ENCODE assay signal across 8 cellular contexts in genomic region chr2:120825370-120826259, GRCh38.
DNase-seq lines count a peak whose midpoint lies in the region; ATAC-seq lines count a peak whose summit lies in the region.

No MANE protein-coding gene starts in this region.

- ATAC-seq in HG03432 (IDR thresholded peaks at IDR 0.05; ENCODE audit: unreplicated experiment) (no peak), GM19395 (IDR thresholded peaks at IDR 0.05; ENCODE audit: unreplicated experiment) (no peak), GM21381 (IDR thresholded peaks at IDR 0.05; ENCODE audit: unreplicated experiment) (no peak)

- H3K4me1 ChIP-seq in SJCRH30: peaks cover 45% of the 10 kb centered on the region

- H3K9me3 ChIP-seq in SJCRH30 (replicated peaks): no peaks in the 10 kb centered on the region

- DNase-seq in GM04504 (ENCODE audit: low read depth) (peak; percentile 56), SJCRH30 (peak; percentile 94 to 97), globus pallidus (ENCODE audit: low spot score) (peak; percentile 95), posterior vena cava (ENCODE audit: low spot score) (peak; percentile 79), NCI-H1436 (lab: John Stamatoyannopoulos, UW) (no peak)

- no peak overlapping the region for H3K27ac ChIP-seq in SJCRH30

- no peaks in the 10 kb centered on the region for H3K36me3 ChIP-seq in SJCRH30

- no peak overlapping the region for H3K4me3 ChIP-seq in SJCRH30

- intact Hi-C loops in posterior vena cava (cut with DNase I): no loop called here

- no peaks in the 10 kb centered on the region for H3K27me3 ChIP-seq in SJCRH30
